ENCODE assay signal across 8 cellular contexts in the genomic region with DNA sequence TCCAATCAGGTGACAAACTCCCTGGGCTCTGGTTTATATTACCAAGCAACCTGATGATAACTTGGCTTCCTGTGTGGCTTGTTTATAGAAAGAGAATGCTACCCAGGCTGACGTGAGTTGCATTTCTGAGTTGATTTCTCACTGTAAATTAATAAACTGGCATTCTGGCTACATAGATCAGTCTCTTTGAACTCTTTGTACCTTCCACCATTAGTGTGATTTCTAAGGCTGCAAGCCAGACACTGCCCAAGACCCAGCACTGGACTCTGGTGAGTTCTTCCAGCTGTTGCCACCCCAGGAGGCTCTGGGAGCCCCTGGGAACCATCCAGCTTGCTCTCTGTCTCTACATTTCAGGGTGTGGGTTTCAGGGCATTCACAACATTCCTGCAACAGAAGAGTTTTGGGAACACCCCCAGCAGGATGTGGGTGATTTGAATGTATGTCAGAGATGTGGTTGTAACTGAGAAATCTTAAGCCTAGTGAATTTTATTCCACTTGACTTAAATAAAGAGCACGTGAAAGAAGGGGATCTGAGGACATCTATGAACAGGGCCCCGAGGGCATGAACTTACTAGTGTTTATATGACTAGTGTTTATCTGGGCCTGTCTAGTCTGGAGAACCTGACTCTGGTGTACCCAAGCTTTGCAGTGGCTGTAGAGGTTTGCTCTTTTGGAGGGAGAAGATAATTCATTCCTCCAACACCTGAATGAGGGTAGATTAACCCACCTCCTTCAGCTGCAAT. TPM values are rescaled to one million over a fixed set of nuclear protein-coding genes. Genes with fewer than 3 reads are reported as not detected.
A peak's percentile ranks its signal among the peaks of the same experiment; 100 is the strongest.
DNase-seq lines count a peak whose midpoint lies in the region; ATAC-seq, FAIRE-seq and TF ChIP-seq lines count a peak whose summit lies in the region.

No MANE protein-coding gene starts in this region.

- TF ChIP-seq CTCF in GM10266 (IDR thresholded peaks at IDR 0.05; ENCODE audit: control insufficient read depth, insufficient read depth, low read depth, missing control alignments) (no peak), fibroblast of villous mesenchyme (IDR thresholded peaks at IDR 0.05; ENCODE audit: insufficient read depth, low read depth, low read length) (no peak)

- H3K27ac Mint-ChIP-seq in T-helper 2 cell treated with Interferon-gamma antibody and Interleukin-4, amounts not matched to agents 5 μg/mL and 100 μg/mL, for 36 hours, result peak overlapping the region; percentile 21

- no peak for FAIRE-seq in GM19239 (lab: Jason Lieb, UNC)

- no peaks in the 10 kb centered on the region for H3K9me3 Mint-ChIP-seq in T-helper 2 cell treated with Interferon-gamma antibody and Interleukin-4, amounts not matched to agents 5 μg/mL and 100 μg/mL, for 36 hours

- H3K36me3 Mint-ChIP-seq in T-helper 2 cell treated with Interferon-gamma antibody and Interleukin-4, amounts not matched to agents 5 μg/mL and 100 μg/mL, for 36 hours (ENCODE audit: low read depth), result no peaks in the 10 kb centered on the region

- peaks cover 28% of the 10 kb centered on the region for H3K27me3 Mint-ChIP-seq in T-helper 2 cell treated with Interferon-gamma antibody and Interleukin-4, amounts not matched to agents 5 μg/mL and 100 μg/mL, for 36 hours (ENCODE audit: low read depth)

- peaks cover 31% of the 10 kb centered on the region for H3K4me1 Mint-ChIP-seq in T-helper 2 cell treated with Interferon-gamma antibody and Interleukin-4, amounts not matched to agents 5 μg/mL and 100 μg/mL, for 36 hours (ENCODE audit: low read depth)

- peak; percentile 81 for DNase-seq in A172 (ENCODE audit: low spot score)
- DNase-seq in GM10266 (ENCODE audit: extremely low spot score), result peak; percentile 49
- peak; percentile 28 for DNase-seq in T-helper 2 cell treated with Interferon-gamma antibody and Interleukin-4, amounts not matched to agents 5 μg/mL and 100 μg/mL, for 36 hours (ENCODE audit: low spot score)
- peak; percentile 99 for DNase-seq in fibroblast of villous mesenchyme (ENCODE audit: low read depth)
- no peak for DNase-seq in GM19239 (ENCODE audit: insufficient read length, low spot score)
- no peak for DNase-seq in NCI-H1048 (lab: John Stamatoyannopoulos, UW)

- H3K4me3 ChIP-seq in fibroblast of villous mesenchyme (ENCODE audit: low read depth, low read length), result no peak overlapping the region

- peak overlapping the region; percentile 79 for H3K4me3 Mint-ChIP-seq in T-helper 2 cell treated with Interferon-gamma antibody and Interleukin-4, amounts not matched to agents 5 μg/mL and 100 μg/mL, for 36 hours

- ATAC-seq in HG03378 (IDR thresholded peaks at IDR 0.05; ENCODE audit: unreplicated experiment), result no peak
- no peak for ATAC-seq in GM18868 (IDR thresholded peaks at IDR 0.05; ENCODE audit: unreplicated experiment)

RNA-seq across cellular contexts. Expression of gene LRRC37A, which starts 30.3 kb away (rescaled TPM):
- 0.10 TPM in 1 of 2 replicates, not detected in the other for total RNA-seq in A172 (2014; rRNA removed; shearing (Covaris generic))
- total RNA-seq in fibroblast of villous mesenchyme, result 4.5 and 8.6 TPM in 2 replicates

Comparison
In these comparisons a context has a peak if more than half of its experiments do, and no peak if none do; other contexts are left out.
1. DNase-seq: peak in A172 (single experiment), GM10266 (single experiment), T-helper 2 cell treated with Interferon-gamma antibody and Interleukin-4, amounts not matched to agents 5 μg/mL and 100 μg/mL, for 36 hours (single experiment) and fibroblast of villous mesenchyme (single experiment); none in GM19239 (single experiment) and NCI-H1048 (single experiment).